Comparison of ENCODE assay signal across 1 cellular context in genomic region chr5:95730730-95731570, GRCh38.
A peak's percentile ranks its signal among the peaks of the same experiment; 100 is the strongest.
TF ChIP-seq lines count a peak whose summit lies in the region.

RHOBTB3 (plus strand) TSS chr5:95731336; CDS start chr5:95731683, 347 bp downstream.

TF ChIP-seq in WTC11, 78 proteins besides CTCF, POLR2A, EP300 and RAD21 (continued from another document):
- TF ChIP-seq HMGXB4 (CRISPR knock-in tag; IDR thresholded peaks at IDR 0.05), result peak; percentile 6; the same call in 1 of the 2 replicates
- TF ChIP-seq E2F5 (CRISPR knock-in tag; IDR thresholded peaks at IDR 0.05), result 0 out of 2 replicates have a peak, but pooled peaks have one; percentile 2
- peak; percentile 95 for TF ChIP-seq ZNF423 (CRISPR knock-in tag; IDR thresholded peaks at IDR 0.05)
- TF ChIP-seq RORB (CRISPR knock-in tag; IDR thresholded peaks at IDR 0.05), result no peak
- TF ChIP-seq ZNF671 (CRISPR knock-in tag; IDR thresholded peaks at IDR 0.05), result no peak
- 0 out of 2 replicates have a peak, but pooled peaks have one; percentile 57 for TF ChIP-seq ESRRA (CRISPR knock-in tag; IDR thresholded peaks at IDR 0.05; ENCODE audit: borderline replicate concordance)
- no peak for TF ChIP-seq ZNF416 (CRISPR knock-in tag; IDR thresholded peaks at IDR 0.05)
- TF ChIP-seq MXD4 (CRISPR knock-in tag; IDR thresholded peaks at IDR 0.05; ENCODE audit: borderline replicate concordance), result no peak
- TF ChIP-seq ZNF232 (CRISPR knock-in tag; IDR thresholded peaks at IDR 0.05), result 0 out of 2 replicates have a peak, but pooled peaks have one; percentile 27
- TF ChIP-seq USF1 (CRISPR knock-in tag; IDR thresholded peaks at IDR 0.05), result peak; percentile 54; the same call in 1 of the 2 replicates
- TF ChIP-seq TP53 (CRISPR knock-in tag; IDR thresholded peaks at IDR 0.05), result no peak
